In genomic region chr1:32181563-32181962, GRCh38 we compare ENCODE assay signal across 9 cellular contexts. TPM values are rescaled to one million over a fixed set of nuclear protein-coding genes. Genes with fewer than 3 reads are reported as not detected.
DNase-seq lines count a peak whose midpoint lies in the region; ATAC-seq and TF ChIP-seq lines count a peak whose summit lies in the region.
"Had no signal": no experiment of that assay in that cellular context is flagged by ENCODE, and none has a peak within 500 bp of the region (broad histone marks: within the 10 kb centered on the region; RNA-seq: fewer than 3 reads in every experiment).

No MANE protein-coding gene starts in this region.

- H3K27me3 ChIP-seq in fibroblast of lung (ENCODE audit: control insufficient read depth, insufficient read depth, low read length): no peaks in the 10 kb centered on the region
- H3K27me3 ChIP-seq in skeletal muscle satellite cell (ENCODE audit: control insufficient read depth, insufficient read depth, low read length): no peaks in the 10 kb centered on the region

- H3K4me2 ChIP-seq in fibroblast of lung (ENCODE audit: extremely low read depth, insufficient read depth, low read length) (peak overlapping the region; percentile 99), skeletal muscle satellite cell (ENCODE audit: low read length) (peak overlapping the region; percentile 88)

- TF ChIP-seq POLR2A in GM19193 (IDR thresholded peaks at IDR 0.05; ENCODE audit: extremely low read depth, insufficient read depth, insufficient read length): peak; percentile 21

- peaks cover 57% of the 10 kb centered on the region for H3K79me2 ChIP-seq in fibroblast of lung (ENCODE audit: control insufficient read depth, insufficient read depth, low read length)

- DNase-seq in fibroblast of lung (ENCODE audit: low read depth in 2 of 2) (no peak), posterior cingulate gyrus (no peak)
- DNase-seq: NCI-H748 treated with DMSO at 0.1 percent for 48 hours had no signal

- H3K36me3 ChIP-seq in fibroblast of lung (ENCODE audit: control insufficient read depth, insufficient read depth, low read length) (peaks cover 19% of the 10 kb centered on the region), skeletal muscle satellite cell (ENCODE audit: insufficient read depth, low read length) (peaks cover 33% of the 10 kb centered on the region)

- peak overlapping the region; percentile 42 to 86 (median 70) for H3K4me3 ChIP-seq in fibroblast of lung (replicated peaks in 1 of 4; ENCODE audit: control extremely low read depth in 1 of 4, insufficient read depth in 1 of 4, low read depth in 3 of 4, low read length in 4 of 4)
- H3K4me3 ChIP-seq in skeletal muscle satellite cell (ENCODE audit: low read length): peak overlapping the region; percentile 76

- H3K27ac ChIP-seq in VCaP (peak overlapping the region; percentile 91), fibroblast of lung (ENCODE audit: insufficient read depth, low read length) (peak overlapping the region; percentile 96)

- no peak for TF ChIP-seq CTCF in VCaP (conservative IDR thresholded peaks at IDR 0.05)
- TF ChIP-seq CTCF in fibroblast of lung (conservative IDR thresholded peaks at IDR 0.05 in 1 of 2, IDR thresholded peaks at IDR 0.05 in 1 of 2; ENCODE audit: low read depth in 1 of 2, low read length in 2 of 2): no peak

- H3K4me1 ChIP-seq in fibroblast of lung (ENCODE audit: control insufficient read depth, extremely low read depth, insufficient read depth, low read length): peaks cover 11% of the 10 kb centered on the region
- peaks cover 28% of the 10 kb centered on the region for H3K4me1 ChIP-seq in skeletal muscle satellite cell (ENCODE audit: control insufficient read depth, insufficient read depth, low read length)

- H2AFZ ChIP-seq in fibroblast of lung (ENCODE audit: low read length): no peak overlapping the region

- intact Hi-C loops in posterior cingulate gyrus (cut with DNase I): no loop called here

- peak overlapping the region; percentile 36 for H3K9ac ChIP-seq in fibroblast of lung (ENCODE audit: insufficient read depth, low read length)
- H3K9ac ChIP-seq in skeletal muscle satellite cell (ENCODE audit: low read depth, low read length): peak overlapping the region; percentile 96

- ATAC-seq in HG02852 (IDR thresholded peaks at IDR 0.05; ENCODE audit: unreplicated experiment) (no peak), GM18867 (IDR thresholded peaks at IDR 0.05; ENCODE audit: unreplicated experiment) (no peak)

- H3K9me3 ChIP-seq in fibroblast of lung (ENCODE audit: control insufficient read depth, insufficient read depth, low read depth, low read length) (no peaks in the 10 kb centered on the region), skeletal muscle satellite cell (replicated peaks; ENCODE audit: low read length) (no peaks in the 10 kb centered on the region)

- H4K20me1 ChIP-seq in fibroblast of lung (ENCODE audit: control insufficient read depth, extremely low read depth, insufficient read depth, low read length): peaks cover 3% of the 10 kb centered on the region

RNA-seq across cellular contexts. Expression of gene TXLNA, which starts 2.1 kb away (rescaled TPM):
- 94.0 and 118 TPM in 2 replicates for total RNA-seq in fibroblast of lung
- 56.5 and 64.0 TPM in 2 replicates for polyA plus RNA-seq in fibroblast of lung
- polyA plus RNA-seq in fibroblast of lung (2012): 51.1 and 53.5 TPM in 2 replicates
- 135 and 143 TPM in 2 replicates for polyA minus RNA-seq in fibroblast of lung (ENCODE audit: low replicate concordance)
- total RNA-seq in skeletal muscle satellite cell (2012; rRNA removed): 69.0 and 79.9 TPM in 2 replicates

RNA-seq across cellular contexts. Expression of gene CCDC28B, which starts 18.8 kb away (rescaled TPM):
- total RNA-seq in fibroblast of lung: 7.4 and 12.4 TPM in 2 replicates
- 9.4 and 10.1 TPM in 2 replicates for polyA plus RNA-seq in fibroblast of lung
- polyA plus RNA-seq in fibroblast of lung (2012): 16.7 and 17.0 TPM in 2 replicates
- 5.7 and 6.6 TPM in 2 replicates for polyA minus RNA-seq in fibroblast of lung (ENCODE audit: low replicate concordance)
- 4.4 and 7.6 TPM in 2 replicates for total RNA-seq in skeletal muscle satellite cell (2012; rRNA removed)

RNA-seq across cellular contexts. Expression of gene IQCC, which starts 23.9 kb away (rescaled TPM):
- 1.3 and 2.3 TPM in 2 replicates for total RNA-seq in fibroblast of lung
- polyA plus RNA-seq in fibroblast of lung: 2.0 and 2.6 TPM in 2 replicates
- polyA plus RNA-seq in fibroblast of lung (2012): 1.7 and 2.4 TPM in 2 replicates
- 0.85 and 3.8 TPM in 2 replicates for polyA minus RNA-seq in fibroblast of lung (ENCODE audit: low replicate concordance)
- total RNA-seq in skeletal muscle satellite cell (2012; rRNA removed): 0.76 and 2.2 TPM in 2 replicates

RNA-seq across cellular contexts. Expression of gene DCDC2B, which starts 27.3 kb away (rescaled TPM):
- not detected in 2 replicates for total RNA-seq in fibroblast of lung
- polyA plus RNA-seq in fibroblast of lung: not detected in 2 replicates
- polyA plus RNA-seq in fibroblast of lung (2012): 0.06 and 0.12 TPM in 2 replicates
- not detected in 2 replicates for polyA minus RNA-seq in fibroblast of lung (ENCODE audit: low replicate concordance)
- total RNA-seq in skeletal muscle satellite cell (2012; rRNA removed): not detected in 2 replicates
- total RNA-seq: glomerular endothelial cell had no signal

RNA-seq across cellular contexts. Expression of gene TMEM234, which starts 40.6 kb away (rescaled TPM):
- 12.1 and 17.5 TPM in 2 replicates for total RNA-seq in fibroblast of lung
- 15.8 TPM in 2 replicates for polyA plus RNA-seq in fibroblast of lung
- polyA plus RNA-seq in fibroblast of lung (2012): 17.3 and 17.7 TPM in 2 replicates
- polyA minus RNA-seq in fibroblast of lung (ENCODE audit: low replicate concordance): 14.8 and 25.6 TPM in 2 replicates
- 12.7 and 18.1 TPM in 2 replicates for total RNA-seq in skeletal muscle satellite cell (2012; rRNA removed)
